In the genomic region with DNA sequence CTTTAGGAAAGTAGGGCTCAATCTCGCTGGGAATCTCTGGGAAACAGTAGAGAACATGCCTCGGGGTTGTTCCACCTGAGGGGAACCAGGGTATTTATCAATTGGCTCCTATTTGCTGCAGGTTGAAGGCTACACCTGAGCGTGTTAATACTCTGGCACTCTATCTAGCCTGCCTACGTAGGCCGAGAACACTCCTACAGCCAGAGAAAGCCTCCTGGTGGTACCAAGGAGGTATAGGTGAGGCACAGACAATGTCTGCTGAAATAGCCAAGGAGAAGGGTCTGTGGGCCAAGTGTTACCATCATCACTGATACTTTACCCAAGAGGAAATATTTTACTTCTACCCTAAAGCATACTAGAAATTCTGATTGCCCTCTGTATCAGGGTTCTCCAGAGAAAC, we compare ENCODE assay signal across 26 cellular contexts.
A peak's percentile ranks its signal among the peaks of the same experiment; 100 is the strongest.
DNase-seq lines count a peak whose midpoint lies in the region; ATAC-seq and TF ChIP-seq lines count a peak whose summit lies in the region.
"Had no signal": no experiment of that assay in that cellular context is flagged by ENCODE, and none has a peak within 500 bp of the region (broad histone marks: within the 10 kb centered on the region; RNA-seq: fewer than 3 reads in every experiment).

No MANE protein-coding gene starts in this region.

- TF ChIP-seq CTCF in PC-3 (conservative IDR thresholded peaks at IDR 0.05; ENCODE audit: low read depth, low read length): peak; percentile 31; the same call in 1 of the 2 replicates

- H3K4me1 ChIP-seq in PC-3 (ENCODE audit: insufficient read depth, low read length): no peaks in the 10 kb centered on the region
- H3K4me1 ChIP-seq: gastroesophageal sphincter, prostate gland had no signal

- intact Hi-C loops in PC-3 (cut with micrococcal nuclease): no loop called here

- H3K36me3 ChIP-seq in H7 (replicated peaks; ENCODE audit: control insufficient read depth, insufficient read depth, low read length) (no peaks in the 10 kb centered on the region), PC-3 (ENCODE audit: low read depth, low read length) (no peaks in the 10 kb centered on the region)
- H3K36me3 ChIP-seq: gastroesophageal sphincter, neutrophil, prostate gland had no signal

- H3K4me3 ChIP-seq in H7 (ENCODE audit: insufficient read depth, low read depth, low read length) (no peak overlapping the region), PC-3 (ENCODE audit: low read length) (no peak overlapping the region)
- H3K4me3 ChIP-seq: gastroesophageal sphincter, prostate gland, testis had no signal

- H3K4me2 ChIP-seq in PC-3 (ENCODE audit: low read length): no peak overlapping the region

- H4K20me1 ChIP-seq in PC-3 (ENCODE audit: low read length): no peaks in the 10 kb centered on the region

- DNase-seq in H7 (peak; percentile 2), PC-3 (no peak), iPS DF 4.7 (ENCODE audit: extremely low read depth, low spot score) (peak; percentile 30), dedifferentiated amniotic fluid mesenchymal stem cell (ENCODE audit: extremely low spot score) (no peak)
- DNase-seq in activated naive CD4-positive, alpha-beta T cell (lab: John Stamatoyannopoulos, UW): no peak
- DNase-seq: activated CD4-positive, alpha-beta T cell treated with anti-CD3 and anti-CD28 coated beads for 48 hours; activated gamma-delta T cell; activated T-cell treated with anti-CD3 and anti-CD28 coated beads, Interleukin-2, amount 50 U/mL, for 24 hours; DMS79; KG1; left cardiac atrium; MM.1S; NCI-H1436; NCI-H2081 treated with DMSO at 0.1 percent for 48 hours; NCI-H226; NCI-H748 treated with DMSO at 0.1 percent for 48 hours; SHP77; stimulated activated naive CD4-positive, alpha-beta T cell treated with Interleukin-2 at 50 U/mL for 16 hours; testis had no signal

- CTCF ChIA-PET in PC-3 (lab: Charles Lee): no interaction called here

- no peaks in the 10 kb centered on the region for H3K27me3 ChIP-seq in H7 (ENCODE audit: control insufficient read depth, insufficient read depth, low read length)
- no peaks in the 10 kb centered on the region for H3K27me3 ChIP-seq in PC-3 (ENCODE audit: low read length)
- H3K27me3 ChIP-seq: gastroesophageal sphincter, neutrophil, testis had no signal

- ATAC-seq in PC-3 (no peak), GM18520 (IDR thresholded peaks at IDR 0.05; ENCODE audit: unreplicated experiment) (no peak), GM21526 (IDR thresholded peaks at IDR 0.05; ENCODE audit: low FRiP score, unreplicated experiment) (no peak)
- ATAC-seq: gastroesophageal sphincter, left cardiac atrium had no signal

- POLR2A ChIA-PET in PC-3 (lab: Charles Lee; ENCODE audit: unreplicated experiment): no interaction called here

- no peak overlapping the region for H3K27ac ChIP-seq in PC-3 (ENCODE audit: low read length)
- H3K27ac ChIP-seq: C4-2B, gastroesophageal sphincter, neutrophil, prostate gland, testis, VCaP had no signal

- H3K9me2 ChIP-seq in PC-3 (replicated peaks; ENCODE audit: low read length): no peaks in the 10 kb centered on the region

- no peaks in the 10 kb centered on the region for H3K9me3 ChIP-seq in PC-3 (ENCODE audit: low read length)
- H3K9me3 ChIP-seq: gastroesophageal sphincter, neutrophil, prostate gland, testis had no signal

- no peaks in the 10 kb centered on the region for H3F3A ChIP-seq in PC-3 (ENCODE audit: low read length, unreplicated experiment)

- no peaks in the 10 kb centered on the region for H3K79me2 ChIP-seq in PC-3 (ENCODE audit: low read length)

- H2AFZ ChIP-seq in PC-3 (ENCODE audit: low read length): no peak overlapping the region

- no peak overlapping the region for H3K9ac ChIP-seq in PC-3 (ENCODE audit: low read length)

- BruUV-seq in PC-3 (replicated peaks; lab: Mats Ljungman, UMichigan): no TSS peak

Comparison
In these comparisons a context has a peak if more than half of its experiments do, and no peak if none do; other contexts are left out.
1. DNase-seq: peak in H7 (single experiment) and iPS DF 4.7 (single experiment); none in PC-3 (single experiment), activated naive CD4-positive, alpha-beta T cell (0 of 4) and dedifferentiated amniotic fluid mesenchymal stem cell (single experiment).